3 cellular contexts compared by ENCODE assay signal in genomic region chr6:4162345-4162744, GRCh38.
TF ChIP-seq lines count a peak whose summit lies in the region.

No MANE protein-coding gene starts in this region.

TF ChIP-seq in GM23338, 12 proteins besides CTCF, POLR2A, EP300 and RAD21 (continues in another document):
- TF ChIP-seq ZNF462 (CRISPR knock-in tag; IDR thresholded peaks at IDR 0.05) (no peak), EZH2 (IDR thresholded peaks at IDR 0.05; ENCODE audit: low read depth, unreplicated experiment) (no peak), POLR2AphosphoS5 (IDR thresholded peaks at IDR 0.05; ENCODE audit: low read depth) (no peak)

TF ChIP-seq in IMR-90, 13 proteins besides CTCF, POLR2A, EP300 and RAD21:
- no peak for TF ChIP-seq CHD1 (IDR thresholded peaks at IDR 0.05; ENCODE audit: low read depth, low read length)
- TF ChIP-seq MXI1 (IDR thresholded peaks at IDR 0.05; ENCODE audit: borderline replicate concordance, low read depth, low read length): no peak
- no peak for TF ChIP-seq CEBPB (IDR thresholded peaks at IDR 0.05; ENCODE audit: low read depth, low read length)
- TF ChIP-seq FOS (IDR thresholded peaks at IDR 0.05; ENCODE audit: low read depth, low read length): no peak
- TF ChIP-seq MAFK (IDR thresholded peaks at IDR 0.05; ENCODE audit: low read depth, low read length): no peak
- TF ChIP-seq RCOR1 (IDR thresholded peaks at IDR 0.05; ENCODE audit: insufficient replicate concordance, low read length): no peak
- TF ChIP-seq BHLHE40 (IDR thresholded peaks at IDR 0.05; ENCODE audit: low read depth, low read length): no peak
- TF ChIP-seq NFE2L2 (IDR thresholded peaks at IDR 0.05; ENCODE audit: low read depth, low read length): no peak
- no peak for TF ChIP-seq RFX5 (IDR thresholded peaks at IDR 0.05; ENCODE audit: low read depth, low read length)
- TF ChIP-seq MAZ (IDR thresholded peaks at IDR 0.05; ENCODE audit: borderline replicate concordance, low read depth, low read length): no peak
- TF ChIP-seq, protein P1, sequence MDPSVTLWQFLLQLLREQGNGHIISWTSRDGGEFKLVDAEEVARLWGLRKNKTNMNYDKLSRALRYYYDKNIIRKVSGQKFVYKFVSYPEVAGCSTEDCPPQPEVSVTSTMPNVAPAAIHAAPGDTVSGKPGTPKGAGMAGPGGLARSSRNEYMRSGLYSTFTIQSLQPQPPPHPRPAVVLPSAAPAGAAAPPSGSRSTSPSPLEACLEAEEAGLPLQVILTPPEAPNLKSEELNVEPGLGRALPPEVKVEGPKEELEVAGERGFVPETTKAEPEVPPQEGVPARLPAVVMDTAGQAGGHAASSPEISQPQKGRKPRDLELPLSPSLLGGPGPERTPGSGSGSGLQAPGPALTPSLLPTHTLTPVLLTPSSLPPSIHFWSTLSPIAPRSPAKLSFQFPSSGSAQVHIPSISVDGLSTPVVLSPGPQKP (IDR thresholded peaks at IDR 0.05; ENCODE audit: borderline replicate concordance, low read depth, low read length): no peak
- no peak for TF ChIP-seq USF2 (IDR thresholded peaks at IDR 0.05; ENCODE audit: low read depth, low read length)
- no peak for TF ChIP-seq SMC3 (IDR thresholded peaks at IDR 0.05; ENCODE audit: low read depth, low read length)

TF ChIP-seq in K562, 482 proteins besides CTCF, POLR2A, EP300 and RAD21:
- TF ChIP-seq ZFP91 (CRISPR knock-in tag; IDR thresholded peaks at IDR 0.05) (no peak), RHOXF2B (CRISPR knock-in tag; conservative IDR thresholded peaks at IDR 0.05) (no peak), IRF2 (CRISPR knock-in tag; IDR thresholded peaks at IDR 0.05) (no peak), USF2 (CRISPR knock-in tag; IDR thresholded peaks at IDR 0.05) (no peak), TCF3 (CRISPR knock-in tag; IDR thresholded peaks at IDR 0.05) (no peak), HSF4 (CRISPR knock-in tag; IDR thresholded peaks at IDR 0.05; ENCODE audit: borderline replicate concordance) (no peak), HDAC8 (tag; IDR thresholded peaks at IDR 0.05) (no peak), ZNF274 (IDR thresholded peaks at IDR 0.05; ENCODE audit: borderline replicate concordance, low read depth, low read length) (no peak), ZNF764 (CRISPR knock-in tag; IDR thresholded peaks at IDR 0.05; ENCODE audit: low read depth) (no peak), KDM4B (IDR thresholded peaks at IDR 0.05; ENCODE audit: borderline replicate concordance in 2 of 2, low read depth in 1 of 2) (no peak), ZNF23 (CRISPR knock-in tag; IDR thresholded peaks at IDR 0.05) (no peak)
- TF ChIP-seq, protein P2, sequence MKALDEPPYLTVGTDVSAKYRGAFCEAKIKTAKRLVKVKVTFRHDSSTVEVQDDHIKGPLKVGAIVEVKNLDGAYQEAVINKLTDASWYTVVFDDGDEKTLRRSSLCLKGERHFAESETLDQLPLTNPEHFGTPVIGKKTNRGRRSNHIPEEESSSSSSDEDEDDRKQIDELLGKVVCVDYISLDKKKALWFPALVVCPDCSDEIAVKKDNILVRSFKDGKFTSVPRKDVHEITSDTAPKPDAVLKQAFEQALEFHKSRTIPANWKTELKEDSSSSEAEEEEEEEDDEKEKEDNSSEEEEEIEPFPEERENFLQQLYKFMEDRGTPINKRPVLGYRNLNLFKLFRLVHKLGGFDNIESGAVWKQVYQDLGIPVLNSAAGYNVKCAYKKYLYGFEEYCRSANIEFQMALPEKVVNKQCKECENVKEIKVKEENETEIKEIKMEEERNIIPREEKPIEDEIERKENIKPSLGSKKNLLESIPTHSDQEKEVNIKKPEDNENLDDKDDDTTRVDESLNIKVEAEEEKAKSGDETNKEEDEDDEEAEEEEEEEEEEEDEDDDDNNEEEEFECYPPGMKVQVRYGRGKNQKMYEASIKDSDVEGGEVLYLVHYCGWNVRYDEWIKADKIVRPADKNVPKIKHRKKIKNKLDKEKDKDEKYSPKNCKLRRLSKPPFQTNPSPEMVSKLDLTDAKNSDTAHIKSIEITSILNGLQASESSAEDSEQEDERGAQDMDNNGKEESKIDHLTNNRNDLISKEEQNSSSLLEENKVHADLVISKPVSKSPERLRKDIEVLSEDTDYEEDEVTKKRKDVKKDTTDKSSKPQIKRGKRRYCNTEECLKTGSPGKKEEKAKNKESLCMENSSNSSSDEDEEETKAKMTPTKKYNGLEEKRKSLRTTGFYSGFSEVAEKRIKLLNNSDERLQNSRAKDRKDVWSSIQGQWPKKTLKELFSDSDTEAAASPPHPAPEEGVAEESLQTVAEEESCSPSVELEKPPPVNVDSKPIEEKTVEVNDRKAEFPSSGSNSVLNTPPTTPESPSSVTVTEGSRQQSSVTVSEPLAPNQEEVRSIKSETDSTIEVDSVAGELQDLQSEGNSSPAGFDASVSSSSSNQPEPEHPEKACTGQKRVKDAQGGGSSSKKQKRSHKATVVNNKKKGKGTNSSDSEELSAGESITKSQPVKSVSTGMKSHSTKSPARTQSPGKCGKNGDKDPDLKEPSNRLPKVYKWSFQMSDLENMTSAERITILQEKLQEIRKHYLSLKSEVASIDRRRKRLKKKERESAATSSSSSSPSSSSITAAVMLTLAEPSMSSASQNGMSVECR (CRISPR knock-in tag; IDR thresholded peaks at IDR 0.05): no peak
